Comparison of ENCODE assay signal across 1 cellular context in genomic region chr6:2988426-2989331, GRCh38.
A peak's percentile ranks its signal among the peaks of the same experiment; 100 is the strongest.
TF ChIP-seq lines count a peak whose summit lies in the region.

No MANE protein-coding gene starts in this region.

TF ChIP-seq in liver, 16 proteins besides CTCF, POLR2A, EP300 and RAD21 (continued from another document):
- peak; percentile 30 for TF ChIP-seq REST (IDR thresholded peaks at IDR 0.05)
- no peak for TF ChIP-seq HNF4A (conservative IDR thresholded peaks at IDR 0.05)
- peak; percentile 75 to 85 for TF ChIP-seq JUND (IDR thresholded peaks at IDR 0.05)
- TF ChIP-seq YY1 (IDR thresholded peaks at IDR 0.05), result peak; percentile 91
- peak; percentile 49 for TF ChIP-seq SP1 (IDR thresholded peaks at IDR 0.05)
- no peak for TF ChIP-seq FOXA2 (IDR thresholded peaks at IDR 0.05)
- peak; percentile 77 for TF ChIP-seq MAX (IDR thresholded peaks at IDR 0.05)
- peak; percentile 53 to 71 for TF ChIP-seq RXRA (IDR thresholded peaks at IDR 0.05)
- TF ChIP-seq NR2F2 (IDR thresholded peaks at IDR 0.05), result peak; percentile 69
